ENCODE assay signal across 11 cellular contexts in the genomic region with DNA sequence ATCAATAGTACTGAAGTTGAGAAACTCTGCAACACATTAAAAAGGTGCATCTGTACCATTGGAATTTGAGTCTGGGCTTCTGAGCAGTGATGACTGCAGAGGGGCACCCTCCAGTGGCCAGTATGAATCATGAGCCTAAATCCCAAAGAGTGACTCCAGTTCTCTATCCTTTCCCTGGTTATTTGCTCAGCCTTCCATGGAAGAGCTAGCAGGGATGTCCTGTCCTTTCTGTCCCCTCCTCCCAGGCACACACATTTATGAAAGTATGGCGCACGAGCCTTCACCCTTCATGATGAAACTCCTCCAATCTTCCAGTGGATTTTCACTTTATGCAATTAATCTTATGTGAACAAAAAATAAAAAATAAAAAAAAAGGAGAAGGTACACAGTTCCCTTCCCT.
A peak's percentile ranks its signal among the peaks of the same experiment; 100 is the strongest.
DNase-seq lines count a peak whose midpoint lies in the region; ATAC-seq lines count a peak whose summit lies in the region.
"Had no signal": no experiment of that assay in that cellular context is flagged by ENCODE, and none has a peak within 500 bp of the region (broad histone marks: within the 10 kb centered on the region; RNA-seq: fewer than 3 reads in every experiment).

No MANE protein-coding gene starts in this region.

- no peak overlapping the region for H2BK12ac ChIP-seq in neuronal stem cell (ENCODE audit: low read length)

- no peaks in the 10 kb centered on the region for H3K36me3 ChIP-seq in neuronal stem cell (replicated peaks in 1 of 2; ENCODE audit: control insufficient read depth in 2 of 2, insufficient read depth in 2 of 2, low read length in 2 of 2)

- no peak overlapping the region for H3K23ac ChIP-seq in neuronal stem cell (ENCODE audit: low read depth, low read length, poor library complexity)

- no CpG with 5 or more reads among the region's 2 CpGs for WGBS in neuronal stem cell (ENCODE audit: extremely low coverage in 2 of 2, insufficient read length in 2 of 2, insufficient replicate concordance in 1 of 2), 2 donors

- H3K4me1 Mint-ChIP-seq in activated T-cell treated with anti-CD3 and anti-CD28 coated beads, Interleukin-2, amount 50 U/mL, for 72 hours (ENCODE audit: low read depth), result peaks cover 27% of the 10 kb centered on the region

- no peak overlapping the region for H3K27ac ChIP-seq in neuronal stem cell (replicated peaks; ENCODE audit: low read length)

- no peak overlapping the region for H2BK5ac ChIP-seq in neuronal stem cell (ENCODE audit: low read length)

- no peak overlapping the region for H2AFZ ChIP-seq in neuronal stem cell (ENCODE audit: low read length)

- DNase-seq in DMS 273 (lab: John Stamatoyannopoulos, UW; ENCODE audit: unreplicated experiment), result peak; percentile 72
- DNase-seq in DMS 273 treated with DMSO at 0.1 percent for 48 hours (lab: John Stamatoyannopoulos, UW), result no peak
- peak; percentile 41 for DNase-seq in NCI-H1694 treated with DMSO at 0.1 percent for 48 hours (lab: John Stamatoyannopoulos, UW)
- peak; percentile 23 to 61 for DNase-seq in dermis microvascular lymphatic vessel endothelial cell (ENCODE audit: low read depth in 2 of 2)
- peak; percentile 18 for DNase-seq in neuronal stem cell (ENCODE audit: low spot score)
- no peak for DNase-seq in activated CD8-positive, alpha-beta memory T cell treated with anti-CD3 and anti-CD28 coated beads, Interleukin-2, amount 50 U/mL, for 48 hours
- DNase-seq in activated T-cell treated with anti-CD3 and anti-CD28 coated beads, Interleukin-2, amount 50 U/mL, for 72 hours, result no peak
- DNase-seq: 8988T; activated CD8-positive, alpha-beta memory T cell treated with anti-CD3 and anti-CD28 coated beads, Interleukin-2, amount 50 U/mL, for 4 hours; stimulated activated CD4-positive, alpha-beta T cell treated with anti-CD3 and anti-CD28 coated beads, Interleukin-15, amount 100 ng/mL, for 24 hours had no signal

- peaks cover 91% of the 10 kb centered on the region for H3K27me3 Mint-ChIP-seq in activated T-cell treated with anti-CD3 and anti-CD28 coated beads, Interleukin-2, amount 50 U/mL, for 72 hours (ENCODE audit: low read depth)

- H3K14ac ChIP-seq in neuronal stem cell (ENCODE audit: low read length), result no peak overlapping the region

- H3K27me3 ChIP-seq in neuronal stem cell (ENCODE audit: control insufficient read depth in 3 of 3, insufficient read depth in 3 of 3, low read depth in 1 of 3, low read length in 3 of 3), result peaks cover 0 to 7% (median 0%) of the 10 kb centered on the region in 3 experiments

- no peak overlapping the region for H3K4me3 Mint-ChIP-seq in activated T-cell treated with anti-CD3 and anti-CD28 coated beads, Interleukin-2, amount 50 U/mL, for 72 hours

- ATAC-seq in GM21526 (IDR thresholded peaks at IDR 0.05; ENCODE audit: low FRiP score, unreplicated experiment), result no peak
- no peak for ATAC-seq in activated T-cell treated with anti-CD3 and anti-CD28 coated beads, Interleukin-2, amount 50 U/mL, for 72 hours (replicated peaks in 1 of 2)

- H3K18ac ChIP-seq in neuronal stem cell (ENCODE audit: low read length), result no peak overlapping the region

- H3K4me2 ChIP-seq in neuronal stem cell (ENCODE audit: insufficient read depth, low read length, poor library complexity, severe bottlenecking), result no peak overlapping the region

- H3K36me3 Mint-ChIP-seq in activated T-cell treated with anti-CD3 and anti-CD28 coated beads, Interleukin-2, amount 50 U/mL, for 72 hours (ENCODE audit: insufficient read depth in 2 of 2), result peaks cover 0 to 2% of the 10 kb centered on the region in 2 donors

- no peak overlapping the region for H4K91ac ChIP-seq in neuronal stem cell (ENCODE audit: low read depth, low read length, poor library complexity)

- H3K9me3 ChIP-seq in neuronal stem cell (replicated peaks in 1 of 2; ENCODE audit: control insufficient read depth in 2 of 2, insufficient read depth in 1 of 2, low read depth in 1 of 2, low read length in 2 of 2), result no peaks in the 10 kb centered on the region

- no peak overlapping the region for H4K8ac ChIP-seq in neuronal stem cell (ENCODE audit: low read depth, low read length)

- H2BK120ac ChIP-seq in neuronal stem cell (ENCODE audit: low read depth, low read length), result no peak overlapping the region

- H3K79me1 ChIP-seq in neuronal stem cell (ENCODE audit: low read depth, low read length), result no peaks in the 10 kb centered on the region

- no peak overlapping the region for H3K9ac ChIP-seq in neuronal stem cell (ENCODE audit: low read depth, low read length, poor library complexity)

- H2AK5ac ChIP-seq in neuronal stem cell (ENCODE audit: low read depth, low read length), result no peak overlapping the region

- H3K4me3 ChIP-seq in neuronal stem cell (ENCODE audit: low read length in 2 of 2), result no peak overlapping the region

- no peak overlapping the region for H3K27ac Mint-ChIP-seq in activated T-cell treated with anti-CD3 and anti-CD28 coated beads, Interleukin-2, amount 50 U/mL, for 72 hours

- no peak overlapping the region for H2BK15ac ChIP-seq in neuronal stem cell (ENCODE audit: low read length)

- H3K9me3 Mint-ChIP-seq in activated T-cell treated with anti-CD3 and anti-CD28 coated beads, Interleukin-2, amount 50 U/mL, for 72 hours, result no peaks in the 10 kb centered on the region

- no peak overlapping the region for H3K4ac ChIP-seq in neuronal stem cell (ENCODE audit: low read length)

- peaks cover 0 to 7% of the 10 kb centered on the region in 2 donors for H3K4me1 ChIP-seq in neuronal stem cell (ENCODE audit: control insufficient read depth in 2 of 2, insufficient read depth in 1 of 2, low read depth in 1 of 2, low read length in 2 of 2)

Comparison
In these comparisons a context has a peak if more than half of its experiments do, and no peak if none do; other contexts are left out.
1. DNase-seq: peak in DMS 273 (single experiment), NCI-H1694 treated with DMSO at 0.1 percent for 48 hours (single experiment), dermis microvascular lymphatic vessel endothelial cell (2 of 2) and neuronal stem cell (single experiment); none in DMS 273 treated with DMSO at 0.1 percent for 48 hours (single experiment), activated CD8-positive, alpha-beta memory T cell treated with anti-CD3 and anti-CD28 coated beads, Interleukin-2, amount 50 U/mL, for 48 hours (single experiment) and activated T-cell treated with anti-CD3 and anti-CD28 coated beads, Interleukin-2, amount 50 U/mL, for 72 hours (0 of 2).